Comparison of ENCODE assay signal across 8 cellular contexts in the genomic region with DNA sequence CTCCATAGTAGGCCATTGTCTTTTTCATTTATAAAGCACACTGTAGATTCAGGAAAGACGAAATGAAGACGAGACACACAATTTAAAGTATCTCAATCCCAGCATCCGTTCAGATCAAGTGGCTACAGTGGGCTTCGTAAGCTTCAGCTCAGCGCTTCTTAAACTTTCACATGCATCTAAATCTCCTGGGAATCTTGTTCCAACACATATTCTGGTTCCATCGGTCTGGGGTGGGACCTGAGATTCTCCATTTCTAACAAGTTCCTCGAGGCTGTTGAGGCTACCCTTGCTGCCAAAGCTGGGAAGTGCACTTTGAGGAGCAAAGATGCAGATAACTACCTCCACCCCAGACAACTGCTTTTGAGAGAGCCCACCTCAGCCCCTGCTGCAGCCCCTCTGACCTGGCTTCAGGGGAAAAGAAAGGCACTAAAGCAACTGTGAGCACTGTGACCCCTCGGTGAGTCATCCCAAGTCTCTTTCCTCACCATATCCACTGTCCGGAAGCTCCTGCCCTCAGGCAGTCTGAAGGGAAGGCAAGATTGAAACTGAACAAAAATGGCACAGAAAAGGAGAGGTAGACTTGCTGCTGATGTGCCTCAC.
A peak's percentile ranks its signal among the peaks of the same experiment; 100 is the strongest.
DNase-seq lines count a peak whose midpoint lies in the region; ATAC-seq lines count a peak whose summit lies in the region.

No MANE protein-coding gene starts in this region.

- peak overlapping the region; percentile 44 for H3K9ac ChIP-seq in ES-I3 (ENCODE audit: low read depth, low read length)

- DNase-seq in NCI-H69 (lab: John Stamatoyannopoulos, UW) (peak; percentile 45), dermis blood vessel endothelial cell (peak; percentile 80), renal cortical epithelial cell (ENCODE audit: low read depth) (peak; percentile 67)
- DNase-seq in activated effector memory CD4-positive, alpha-beta T cell treated with Interleukin-2 at 50 U/mL for 16 hours = no peak

- H3K9me3 ChIP-seq in ES-I3 (ENCODE audit: control insufficient read depth, insufficient read depth, low read length) = no peaks in the 10 kb centered on the region

- ATAC-seq in GM18909 (IDR thresholded peaks at IDR 0.05; ENCODE audit: poor library complexity, unreplicated experiment) (no peak), HG02840 (IDR thresholded peaks at IDR 0.05; ENCODE audit: low FRiP score, unreplicated experiment) (no peak), GM21576 (IDR thresholded peaks at IDR 0.05; ENCODE audit: unreplicated experiment) (no peak)

- H3K36me3 ChIP-seq in ES-I3 (ENCODE audit: insufficient read depth, low read length) = no peaks in the 10 kb centered on the region

- H3K4me1 ChIP-seq in ES-I3 (ENCODE audit: insufficient read depth, low read length) = peaks cover 19% of the 10 kb centered on the region
